21 cellular contexts compared by ENCODE assay signal in the genomic region with DNA sequence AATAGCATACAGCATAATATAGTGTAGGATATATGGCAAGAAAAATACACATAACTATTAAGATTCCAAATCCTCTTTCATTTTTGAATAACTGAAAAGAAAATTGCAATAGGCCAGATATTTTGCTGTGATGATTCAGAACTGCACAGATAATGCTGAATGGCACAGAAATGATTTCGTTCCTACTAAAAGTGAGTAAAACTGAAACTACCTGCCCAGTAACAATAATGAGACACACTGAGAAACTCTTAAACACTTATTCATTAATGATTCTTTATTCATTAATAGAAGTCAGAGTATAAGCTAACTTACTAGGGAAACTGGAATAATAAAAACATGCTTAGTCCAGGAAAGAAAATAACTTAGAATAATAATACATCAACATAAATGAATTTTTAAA.
DNase-seq lines count a peak whose midpoint lies in the region; ATAC-seq and TF ChIP-seq lines count a peak whose summit lies in the region.
"Had no signal": no experiment of that assay in that cellular context is flagged by ENCODE, and none has a peak within 500 bp of the region (broad histone marks: within the 10 kb centered on the region; RNA-seq: fewer than 3 reads in every experiment).

No MANE protein-coding gene starts in this region.

- H3K4me1 Mint-ChIP-seq in type B pancreatic cell (ENCODE audit: unreplicated experiment), result no peaks in the 10 kb centered on the region
- H3K4me1 Mint-ChIP-seq in activated naive CD8-positive, alpha-beta T cell treated with anti-CD3 and anti-CD28 coated beads, Interleukin-2, amount 50 U/mL, for 24 hours, result no peaks in the 10 kb centered on the region
- H3K4me1 Mint-ChIP-seq: activated naive CD4-positive, alpha-beta T cell treated with anti-CD3 and anti-CD28 coated beads, Interleukin-2, amount 50 U/mL, for 24 hours; CD8-positive, alpha-beta memory T cell; GM23338 had no signal

- WGBS in heart left ventricle, 4 donors, result 0 to 57% (median 27%) methylated on average over 1 of the region's 1 CpG

- no peaks in the 10 kb centered on the region for H3K36me3 ChIP-seq in heart left ventricle
- H3K36me3 ChIP-seq: thoracic aorta had no signal

- ATAC-seq in GM18517 (IDR thresholded peaks at IDR 0.05; ENCODE audit: unreplicated experiment) (peak; percentile 98), GM19468 (IDR thresholded peaks at IDR 0.05; ENCODE audit: extremely low read depth, unreplicated experiment) (peak; percentile 86), HG02884 (IDR thresholded peaks at IDR 0.05; ENCODE audit: unreplicated experiment) (peak; percentile 70), HG03442 (IDR thresholded peaks at IDR 0.05; ENCODE audit: unreplicated experiment) (peak; percentile 77), heart left ventricle (no peak)
- ATAC-seq in activated naive CD8-positive, alpha-beta T cell treated with anti-CD3 and anti-CD28 coated beads, Interleukin-2, amount 50 U/mL, for 24 hours, result no peak
- ATAC-seq: GM23338, sciatic nerve had no signal

- no peaks in the 10 kb centered on the region for H3K4me1 ChIP-seq in heart left ventricle

- no peak overlapping the region for H3K4me3 ChIP-seq in heart left ventricle
- H3K4me3 ChIP-seq: GM23338, hepatocyte, thoracic aorta had no signal

- no peaks in the 10 kb centered on the region for H3K27me3 ChIP-seq in heart left ventricle
- H3K27me3 ChIP-seq: hepatocyte had no signal

- TF ChIP-seq CTCF in heart left ventricle (IDR thresholded peaks at IDR 0.05) (no peak), type B pancreatic cell (conservative IDR thresholded peaks at IDR 0.05) (no peak)

- intact Hi-C loops in heart left ventricle (cut with DNase I), result no loop called here

- H3K9me3 Mint-ChIP-seq in type B pancreatic cell, result no peaks in the 10 kb centered on the region
- H3K9me3 Mint-ChIP-seq in activated naive CD8-positive, alpha-beta T cell treated with anti-CD3 and anti-CD28 coated beads, Interleukin-2, amount 50 U/mL, for 24 hours, result peaks cover 7% of the 10 kb centered on the region
- H3K9me3 Mint-ChIP-seq: activated naive CD4-positive, alpha-beta T cell treated with anti-CD3 and anti-CD28 coated beads, Interleukin-2, amount 50 U/mL, for 24 hours had no signal

- peaks cover 0 to 26% (median 0%) of the 10 kb centered on the region in 12 donors for H3K9me3 ChIP-seq in heart left ventricle
- H3K9me3 ChIP-seq: thoracic aorta had no signal

- no peak overlapping the region for H3K4me3 Mint-ChIP-seq in type B pancreatic cell
- H3K4me3 Mint-ChIP-seq in activated naive CD8-positive, alpha-beta T cell treated with anti-CD3 and anti-CD28 coated beads, Interleukin-2, amount 50 U/mL, for 24 hours, result no peak overlapping the region
- H3K4me3 Mint-ChIP-seq: activated naive CD4-positive, alpha-beta T cell treated with anti-CD3 and anti-CD28 coated beads, Interleukin-2, amount 50 U/mL, for 24 hours; CD8-positive, alpha-beta memory T cell; GM23338 had no signal

- no peak overlapping the region for H3K27ac Mint-ChIP-seq in type B pancreatic cell
- no peak overlapping the region for H3K27ac Mint-ChIP-seq in activated naive CD8-positive, alpha-beta T cell treated with anti-CD3 and anti-CD28 coated beads, Interleukin-2, amount 50 U/mL, for 24 hours
- H3K27ac Mint-ChIP-seq: activated naive CD4-positive, alpha-beta T cell treated with anti-CD3 and anti-CD28 coated beads, Interleukin-2, amount 50 U/mL, for 24 hours; GM23338 had no signal

- no peak for DNase-seq in heart left ventricle
- no peak for DNase-seq in type B pancreatic cell (ENCODE audit: extremely low spot score, unreplicated experiment)
- DNase-seq in nucleus accumbens (lab: John Stamatoyannopoulos, UW), result no peak
- no peak for DNase-seq in activated naive CD8-positive, alpha-beta T cell treated with anti-CD3 and anti-CD28 coated beads, Interleukin-2, amount 50 U/mL, for 24 hours
- DNase-seq: activated CD4-positive, alpha-beta T cell treated with anti-CD3 and anti-CD28 coated beads for 4 hours; CD8-positive, alpha-beta memory T cell; Kasumi-1; kidney glomerular epithelial cell; midbrain; NCI-H1694 treated with DMSO at 0.1 percent for 48 hours; SIG-M5 had no signal

- no peak for TF ChIP-seq POLR2A in heart left ventricle (IDR thresholded peaks at IDR 0.05)

- no peaks in the 10 kb centered on the region for H3K27me3 Mint-ChIP-seq in type B pancreatic cell
- H3K27me3 Mint-ChIP-seq in activated naive CD8-positive, alpha-beta T cell treated with anti-CD3 and anti-CD28 coated beads, Interleukin-2, amount 50 U/mL, for 24 hours, result no peaks in the 10 kb centered on the region
- H3K27me3 Mint-ChIP-seq: CD8-positive, alpha-beta memory T cell had no signal

- H3K36me3 Mint-ChIP-seq in type B pancreatic cell, result no peaks in the 10 kb centered on the region
- no peaks in the 10 kb centered on the region for H3K36me3 Mint-ChIP-seq in activated naive CD8-positive, alpha-beta T cell treated with anti-CD3 and anti-CD28 coated beads, Interleukin-2, amount 50 U/mL, for 24 hours (ENCODE audit: low read depth)
- H3K36me3 Mint-ChIP-seq: activated naive CD4-positive, alpha-beta T cell treated with anti-CD3 and anti-CD28 coated beads, Interleukin-2, amount 50 U/mL, for 24 hours; CD8-positive, alpha-beta memory T cell had no signal

- no peak overlapping the region for H3K27ac ChIP-seq in heart left ventricle
- H3K27ac ChIP-seq: hepatocyte, HL-60, thoracic aorta had no signal

Comparison
In these comparisons a context has a peak if more than half of its experiments do, and no peak if none do; other contexts are left out.
1. ATAC-seq: peak in GM18517 (single experiment), GM19468 (single experiment), HG02884 (single experiment) and HG03442 (single experiment); none in heart left ventricle (0 of 4) and activated naive CD8-positive, alpha-beta T cell treated with anti-CD3 and anti-CD28 coated beads, Interleukin-2, amount 50 U/mL, for 24 hours (single experiment).